8 cellular contexts compared by ENCODE assay signal in the genomic region with DNA sequence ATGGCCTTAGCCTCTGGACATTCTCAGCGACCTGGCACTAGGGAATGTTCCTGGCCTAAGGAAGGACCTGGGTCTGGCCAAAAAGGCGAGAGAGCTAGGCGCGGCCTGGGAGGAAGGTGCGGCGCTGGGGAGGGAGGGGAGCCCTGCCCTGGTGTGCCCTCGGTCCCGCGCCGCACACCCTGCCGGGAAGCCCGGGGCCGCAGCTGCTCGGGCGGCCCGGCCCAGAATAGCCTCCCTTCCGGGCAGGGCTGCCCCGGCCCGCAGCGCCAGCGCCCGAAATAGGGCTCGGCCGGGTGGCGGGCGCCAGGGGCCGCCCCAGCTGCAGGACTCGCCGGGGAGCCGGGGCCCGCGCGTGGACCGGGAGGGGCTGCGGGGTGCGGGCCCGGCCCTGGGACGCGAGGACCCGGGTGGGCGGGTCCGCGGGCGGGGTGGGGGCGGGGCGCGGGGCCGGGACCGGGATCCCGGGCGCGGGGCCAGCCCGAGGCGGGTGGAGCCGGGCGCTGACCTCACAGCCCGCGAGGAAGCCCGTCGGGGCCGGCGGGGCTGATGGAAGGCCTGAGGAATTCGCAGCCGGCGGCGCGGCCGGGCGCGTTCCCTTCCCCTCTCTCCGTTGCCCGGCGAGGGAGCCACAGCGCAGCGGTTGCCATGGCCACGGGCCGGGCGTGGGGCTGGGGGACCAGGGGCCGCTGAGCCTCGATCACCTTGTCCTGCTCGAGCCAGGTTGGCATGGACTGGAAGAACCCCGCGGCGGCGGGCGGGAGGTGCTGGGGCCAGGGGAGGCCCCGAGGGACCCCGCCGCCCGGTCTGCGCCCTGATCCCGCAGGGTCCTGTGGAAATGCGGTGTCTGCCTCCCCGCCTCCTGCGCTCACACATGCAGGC. TPM values are rescaled to one million over a fixed set of nuclear protein-coding genes. Genes with fewer than 3 reads are reported as not detected.
DNase-seq lines count a peak whose midpoint lies in the region; ATAC-seq and TF ChIP-seq lines count a peak whose summit lies in the region.

No MANE protein-coding gene starts in this region.

- peak overlapping the region; percentile 90 for H3K4me2 ChIP-seq in BLaER1

- no peak overlapping the region; the same call in 1 of the 2 replicates for H3K9ac ChIP-seq in BLaER1

- H3K27ac ChIP-seq in BLaER1 = no peak overlapping the region
- H3K27ac ChIP-seq in heart right ventricle = peak overlapping the region; percentile 67 to 99 (median 96)

- intact Hi-C loops in heart right ventricle (cut with DNase I) = loop anchor here in 2 of 10 donors (2.0 to 5.0 kb wide), 2 partner anchors 17 to 49 kb away; no protein-coding TSS in a partner anchor

- H3K9me3 ChIP-seq in BLaER1 (no peaks in the 10 kb centered on the region), heart right ventricle (no peaks in the 10 kb centered on the region)

- H3K36me3 ChIP-seq in BLaER1 = no peaks in the 10 kb centered on the region
- no peaks in the 10 kb centered on the region for H3K36me3 ChIP-seq in heart right ventricle

- peak in 4 of 9 donors; percentile 6 to 39 (median 28) for TF ChIP-seq CTCF in heart right ventricle (IDR thresholded peaks at IDR 0.05)
- TF ChIP-seq CTCF in omental fat pad (IDR thresholded peaks at IDR 0.05) = no peak

- WGBS in heart right ventricle, 2 donors = 3 to 6% methylated on average over 71 to 95 of the region's 95 CpGs

- DNase-seq in HK-2 (ENCODE audit: unreplicated experiment) (peak; percentile 75), amniotic epithelial cell (ENCODE audit: low read depth) (peak; percentile 79), heart right ventricle (peak; percentile 84 to 86), omental fat pad (ENCODE audit: low spot score) (no peak), activated gamma-delta T cell treated with Interleukin-2 at 50 U/mL for 16 hours (no peak)

- peaks cover 9% of the 10 kb centered on the region; the same call in 1 of the 2 replicates for H4K20me1 ChIP-seq in BLaER1

- peaks cover 51% of the 10 kb centered on the region for H3K4me1 ChIP-seq in BLaER1
- H3K4me1 ChIP-seq in heart right ventricle = peaks cover 17 to 93% (median 45%) of the 10 kb centered on the region in 9 donors

- H3K27me3 ChIP-seq in BLaER1 = peaks cover 56% of the 10 kb centered on the region
- no peaks in the 10 kb centered on the region for H3K27me3 ChIP-seq in heart right ventricle

- peak overlapping the region; percentile 61 for H3K4me3 ChIP-seq in BLaER1
- peak overlapping the region in 9 of 10 donors; percentile 20 to 59 (median 49) for H3K4me3 ChIP-seq in heart right ventricle

- ATAC-seq in heart right ventricle (peak; percentile 64 to 86 (median 75)), omental fat pad (ENCODE audit: low FRiP score) (peak; percentile 46), GM21360 (IDR thresholded peaks at IDR 0.05; ENCODE audit: unreplicated experiment) (no peak), GM19397 (IDR thresholded peaks at IDR 0.05; ENCODE audit: unreplicated experiment) (no peak)

RNA-seq across cellular contexts. Expression of gene SOCS3, which starts 18.1 kb away (rescaled TPM):
- 100 to 1,000 TPM in 2 of 10 donors, 10 to 100 TPM in 6, 1 to 10 TPM in 2; 7.7 to 189 (median 17.0) TPM for total RNA-seq in heart right ventricle
- polyA plus RNA-seq in heart right ventricle = 10 to 100 TPM; 13.5 to 30.2 TPM
- total RNA-seq in omental fat pad = 1,000 to 10,000 TPM in 1 of 4 donors, 100 to 1,000 TPM in 3; 186 to 1,117 (median 634) TPM

RNA-seq across cellular contexts. Expression of gene PGS1, which starts 36.7 kb away (rescaled TPM):
- total RNA-seq in heart right ventricle (10 to 100 TPM; 14.7 to 28.4 (median 17.1) TPM), omental fat pad (10 to 100 TPM; 25.8 to 97.2 (median 70.2) TPM)
- 10 to 100 TPM; 18.5 to 18.7 TPM for polyA plus RNA-seq in heart right ventricle

Comparison
In these comparisons a context has a peak if more than half of its experiments do, and no peak if none do; other contexts are left out.
1. DNase-seq: peak in HK-2 (single experiment), amniotic epithelial cell (single experiment) and heart right ventricle (2 of 2); none in omental fat pad (single experiment) and activated gamma-delta T cell treated with Interleukin-2 at 50 U/mL for 16 hours (single experiment).
2. ATAC-seq: peak in heart right ventricle (8 of 8) and omental fat pad (single experiment); none in GM21360 (single experiment) and GM19397 (single experiment).